Comparison of ENCODE assay signal across 1 cellular context in genomic region chr2:142938240-142938639, GRCh38.
TF ChIP-seq lines count a peak whose summit lies in the region.

No MANE protein-coding gene starts in this region.

TF ChIP-seq in K562, 482 proteins besides CTCF, POLR2A, EP300 and RAD21 (continued from another document and continues in another):
- TF ChIP-seq FOXK1 (CRISPR knock-in tag; IDR thresholded peaks at IDR 0.05; ENCODE audit: borderline replicate concordance) (no peak), GABPB1 (CRISPR knock-in tag; IDR thresholded peaks at IDR 0.05) (no peak), ZBED1 (IDR thresholded peaks at IDR 0.05) (no peak), ZNF384 (IDR thresholded peaks at IDR 0.05; ENCODE audit: low read depth, low read length) (no peak), ETV6 (IDR thresholded peaks at IDR 0.05; ENCODE audit: borderline replicate concordance in 1 of 2, low read depth in 2 of 2, low read length in 1 of 2) (no peak), ETV6 (CRISPR knock-in tag; IDR thresholded peaks at IDR 0.05; ENCODE audit: borderline replicate concordance) (no peak), HNRNPL (IDR thresholded peaks at IDR 0.05; ENCODE audit: low read depth, low read length) (no peak), SMARCE1 (IDR thresholded peaks at IDR 0.05) (no peak), HNRNPK (IDR thresholded peaks at IDR 0.05; ENCODE audit: low read depth, low read length, poor library complexity, severe bottlenecking) (no peak), MTA3 (IDR thresholded peaks at IDR 0.05; ENCODE audit: borderline replicate concordance) (no peak), ZNF764 (CRISPR knock-in tag; IDR thresholded peaks at IDR 0.05; ENCODE audit: low read depth) (no peak), SIRT6 (IDR thresholded peaks at IDR 0.05; ENCODE audit: low read depth, low read length) (no peak), PHTF2 (CRISPR knock-in tag; IDR thresholded peaks at IDR 0.05) (no peak), MAFK (IDR thresholded peaks at IDR 0.05; ENCODE audit: low read length) (no peak), POLR3A (IDR thresholded peaks at IDR 0.05; ENCODE audit: borderline replicate concordance, extremely low read depth, insufficient read depth, insufficient read length) (no peak), NCOA1 (IDR thresholded peaks at IDR 0.05; ENCODE audit: low read depth) (no peak), BACH1 (tag; IDR thresholded peaks at IDR 0.05) (peak; percentile 32; the same call in 1 of the 2 replicates), TSC22D4 (tag; IDR thresholded peaks at IDR 0.05) (no peak), RBBP5 (IDR thresholded peaks at IDR 0.05; ENCODE audit: borderline replicate concordance, insufficient read depth, low read length, poor library complexity, severe bottlenecking) (no peak), TRIM25 (IDR thresholded peaks at IDR 0.05; ENCODE audit: borderline replicate concordance) (no peak), DIDO1 (tag; IDR thresholded peaks at IDR 0.05; ENCODE audit: low read depth) (no peak), RFX5 (IDR thresholded peaks at IDR 0.05; ENCODE audit: low read depth, low read length) (no peak), HEY1 (CRISPR knock-in tag; IDR thresholded peaks at IDR 0.05; ENCODE audit: borderline replicate concordance) (no peak), ZNF239 (CRISPR knock-in tag; IDR thresholded peaks at IDR 0.05) (no peak), PPARD (CRISPR knock-in tag; IDR thresholded peaks at IDR 0.05) (no peak), NBN (IDR thresholded peaks at IDR 0.05; ENCODE audit: low read depth) (no peak), USF2 (CRISPR knock-in tag; IDR thresholded peaks at IDR 0.05) (peak; percentile 64), RAD51 (IDR thresholded peaks at IDR 0.05; ENCODE audit: borderline replicate concordance, low read depth) (no peak), ZBTB34 (CRISPR knock-in tag; IDR thresholded peaks at IDR 0.05) (no peak), ZNF79 (CRISPR knock-in tag; IDR thresholded peaks at IDR 0.05; ENCODE audit: low read depth) (no peak), ZBTB12 (CRISPR knock-in tag; IDR thresholded peaks at IDR 0.05) (no peak), U2AF2 (optimal IDR thresholded peaks at IDR 0.05; ENCODE audit: low read depth, low read length) (no peak), ZNF561 (CRISPR knock-in tag; conservative IDR thresholded peaks at IDR 0.05) (no peak), SIX5 (IDR thresholded peaks at IDR 0.05; ENCODE audit: borderline replicate concordance in 1 of 2, insufficient read depth in 1 of 2, low read depth in 1 of 2, low read length in 2 of 2) (no peak), CREB5 (CRISPR knock-in tag; IDR thresholded peaks at IDR 0.05) (no peak), ZNF644 (tag; IDR thresholded peaks at IDR 0.05; ENCODE audit: low read depth) (no peak), CCAR2 (IDR thresholded peaks at IDR 0.05; ENCODE audit: low read depth, low read length) (no peak), TRIM24 (IDR thresholded peaks at IDR 0.05) (no peak), FOXK2 (conservative IDR thresholded peaks at IDR 0.05 in 1 of 2, IDR thresholded peaks at IDR 0.05 in 1 of 2; ENCODE audit: low read depth in 2 of 2) (0 out of 4 replicates have a peak, but pooled peaks of 1 of the 2 experiments have one; percentile 35), MEF2D (tag; conservative IDR thresholded peaks at IDR 0.05; ENCODE audit: low read depth) (no peak), PCBP1 (IDR thresholded peaks at IDR 0.05; ENCODE audit: low read depth, low read length, poor library complexity, severe bottlenecking) (no peak), ADNP (tag; IDR thresholded peaks at IDR 0.05) (no peak), KDM4B (IDR thresholded peaks at IDR 0.05; ENCODE audit: borderline replicate concordance in 2 of 2, low read depth in 1 of 2) (no peak), ARID1B (IDR thresholded peaks at IDR 0.05) (no peak), ZNF212 (CRISPR knock-in tag; IDR thresholded peaks at IDR 0.05) (no peak), FIP1L1 (IDR thresholded peaks at IDR 0.05; ENCODE audit: low read depth, low read length, poor library complexity, severe bottlenecking) (no peak), NFIX (CRISPR knock-in tag; IDR thresholded peaks at IDR 0.05; ENCODE audit: low read depth) (no peak), ZNF76 (CRISPR knock-in tag; IDR thresholded peaks at IDR 0.05; ENCODE audit: borderline replicate concordance) (no peak), ZNF586 (CRISPR knock-in tag; conservative IDR thresholded peaks at IDR 0.05) (no peak), ZNF717 (CRISPR knock-in tag; IDR thresholded peaks at IDR 0.05) (no peak), ZBTB43 (CRISPR knock-in tag; IDR thresholded peaks at IDR 0.05) (no peak), STAT5B (CRISPR knock-in tag; IDR thresholded peaks at IDR 0.05) (no peak), IRF1 (CRISPR knock-in tag; IDR thresholded peaks at IDR 0.05; ENCODE audit: borderline replicate concordance) (no peak), CREB3L1 (IDR thresholded peaks at IDR 0.05; ENCODE audit: borderline replicate concordance, low read depth) (no peak), ARHGAP35 (IDR thresholded peaks at IDR 0.05; ENCODE audit: partially characterized antibody) (no peak), TARDBP (IDR thresholded peaks at IDR 0.05) (no peak), SRF (CRISPR knock-in tag; IDR thresholded peaks at IDR 0.05) (peak in 1 of 2 experiments; percentile 84; a peak in 2 of 4 replicates), HMG20B (CRISPR knock-in tag; IDR thresholded peaks at IDR 0.05) (no peak), BRD4 (IDR thresholded peaks at IDR 0.05) (no peak), NKRF (IDR thresholded peaks at IDR 0.05; ENCODE audit: borderline replicate concordance) (no peak), CBX2 (IDR thresholded peaks at IDR 0.05; ENCODE audit: insufficient read depth, low read length, poor library complexity, severe bottlenecking) (no peak), TRIM28 (IDR thresholded peaks at IDR 0.05) (no peak), EP400 (IDR thresholded peaks at IDR 0.05) (no peak), ZNF253 (CRISPR knock-in tag; conservative IDR thresholded peaks at IDR 0.05) (no peak), ZNF354B (CRISPR knock-in tag; IDR thresholded peaks at IDR 0.05) (no peak), TCFL5 (CRISPR knock-in tag; conservative IDR thresholded peaks at IDR 0.05) (no peak), BRCA1 (IDR thresholded peaks at IDR 0.05) (no peak), BRCA1 (CRISPR knock-in tag; IDR thresholded peaks at IDR 0.05) (no peak), HLTF (IDR thresholded peaks at IDR 0.05) (no peak), POLR3G (IDR thresholded peaks at IDR 0.05; ENCODE audit: extremely low read depth, insufficient read length, insufficient replicate concordance) (no peak), ZNF589 (CRISPR knock-in tag; IDR thresholded peaks at IDR 0.05; ENCODE audit: low read depth) (no peak), TCF3 (CRISPR knock-in tag; IDR thresholded peaks at IDR 0.05) (no peak), NR2C1 (IDR thresholded peaks at IDR 0.05) (no peak), NR2C1 (tag; IDR thresholded peaks at IDR 0.05) (peak; percentile 32; the same call in 1 of the 2 replicates), ETV5 (CRISPR knock-in tag; IDR thresholded peaks at IDR 0.05; ENCODE audit: low read depth) (no peak), CAMTA2 (CRISPR knock-in tag; conservative IDR thresholded peaks at IDR 0.05) (no peak), KDM1A (IDR thresholded peaks at IDR 0.05) (no peak)
